18 cellular contexts compared by ENCODE assay signal in genomic region chr11:31720225-31720624, GRCh38.
A peak's percentile ranks its signal among the peaks of the same experiment; 100 is the strongest.
DNase-seq lines count a peak whose midpoint lies in the region; TF ChIP-seq lines count a peak whose summit lies in the region.
"Had no signal": no experiment of that assay in that cellular context is flagged by ENCODE, and none has a peak within 500 bp of the region (broad histone marks: within the 10 kb centered on the region; RNA-seq: fewer than 3 reads in every experiment).

No MANE protein-coding gene starts in this region.

- DNase-seq in NCI-H2196 (lab: John Stamatoyannopoulos, UW; ENCODE audit: unreplicated experiment) = peak; percentile 10
- no peak for DNase-seq in NCI-H2196 treated with DMSO at 0.1 percent for 48 hours (lab: John Stamatoyannopoulos, UW; ENCODE audit: unreplicated experiment)
- DNase-seq in NCI-H446 (lab: John Stamatoyannopoulos, UW) = peak; percentile 65 to 95
- peak; percentile 6 for DNase-seq in choroid plexus epithelial cell (ENCODE audit: low read depth)
- peak; percentile 4 for DNase-seq in pons (ENCODE audit: low spot score)
- DNase-seq in NCI-H1930 (lab: John Stamatoyannopoulos, UW) = no peak
- DNase-seq in adrenal gland = no peak
- no peak for DNase-seq in HUDEP-2 (lab: John Stamatoyannopoulos, UW; ENCODE audit: unreplicated experiment in 76 of 76)
- DNase-seq: 8988T; CD8-positive, alpha-beta memory T cell; H9; NCI-H1436 treated with DMSO at 0.1 percent for 48 hours; NCI-H2081 treated with DMSO at 0.1 percent for 48 hours; NCI-H345; NK-92 treated with Interleukin-12 subunit alpha and Interleukin-12 subunit beta, amount 100 ng/mL, for 24 hours; OCI-M1; RPMI8226 had no signal

- no peaks in the 10 kb centered on the region for H3K4me1 ChIP-seq in adrenal gland (replicated peaks in 1 of 2)

- TF ChIP-seq POLR2A in adrenal gland (IDR thresholded peaks at IDR 0.05) = no peak

- H3K4me3 ChIP-seq in choroid plexus epithelial cell (ENCODE audit: low read depth, low read length) (no peak overlapping the region), adrenal gland (no peak overlapping the region)
- H3K4me3 ChIP-seq: BLaER1 had no signal

- H3K36me3 ChIP-seq in adrenal gland (replicated peaks in 1 of 2) = no peaks in the 10 kb centered on the region

- TF ChIP-seq CTCF in choroid plexus epithelial cell (conservative IDR thresholded peaks at IDR 0.05; ENCODE audit: low read depth, low read length) = no peak
- no peak for TF ChIP-seq CTCF in adrenal gland (IDR thresholded peaks at IDR 0.05)

- no peak overlapping the region for H3K27ac ChIP-seq in adrenal gland
- H3K27ac ChIP-seq: BLaER1 had no signal

- WGBS in adrenal gland, 4 donors = 74 to 80% (median 76%) methylated on average over 2 of the region's 2 CpGs

- no peaks in the 10 kb centered on the region for H3K27me3 ChIP-seq in adrenal gland
- H3K27me3 ChIP-seq: BLaER1 had no signal

- H3K9me3 ChIP-seq in adrenal gland (replicated peaks in 1 of 3) = no peaks in the 10 kb centered on the region
- H3K9me3 ChIP-seq: BLaER1 had no signal

- intact Hi-C loops in adrenal gland (cut with DNase I) = no loop called here

Comparison
In these comparisons a context has a peak if more than half of its experiments do, and no peak if none do; other contexts are left out.
1. DNase-seq: peak in NCI-H2196 (single experiment), NCI-H446 (2 of 2), choroid plexus epithelial cell (single experiment) and pons (single experiment); none in NCI-H2196 treated with DMSO at 0.1 percent for 48 hours (single experiment), NCI-H1930 (0 of 2), adrenal gland (0 of 7) and HUDEP-2 (0 of 76).